9 cellular contexts compared by ENCODE assay signal in the genomic region with DNA sequence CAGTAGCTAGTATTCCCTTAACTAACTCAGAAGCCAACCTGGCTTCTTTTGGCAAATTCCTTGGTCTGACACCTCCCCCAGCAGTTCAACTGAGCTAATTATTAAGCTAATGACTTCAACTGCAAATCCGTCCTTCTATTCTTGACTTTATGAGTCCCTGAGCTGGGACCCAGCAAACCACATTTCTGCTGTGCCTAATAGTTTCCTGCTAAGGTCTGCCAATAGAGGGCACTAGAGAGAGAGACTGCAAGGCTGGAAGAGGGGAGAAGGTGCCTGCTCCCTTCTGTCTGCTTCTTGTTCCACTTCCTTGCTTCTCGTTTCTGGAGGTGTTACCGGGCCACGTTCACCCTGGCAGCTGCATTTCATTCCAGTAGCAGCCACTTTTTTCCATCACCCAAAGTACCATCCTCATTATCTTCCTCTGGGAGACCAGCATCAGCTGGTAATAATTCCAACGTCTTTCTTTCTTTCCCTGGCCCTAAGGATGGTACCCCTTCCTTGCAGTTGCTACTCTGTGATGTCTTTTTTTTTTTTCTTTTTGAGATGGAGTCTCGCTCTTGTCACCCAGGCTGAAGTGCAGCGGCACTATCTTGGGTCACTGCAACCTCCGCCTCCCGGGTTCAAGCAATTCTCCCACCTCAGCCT.
DNase-seq lines count a peak whose midpoint lies in the region; ATAC-seq and TF ChIP-seq lines count a peak whose summit lies in the region.
"Had no signal": no experiment of that assay in that cellular context is flagged by ENCODE, and none has a peak within 500 bp of the region (broad histone marks: within the 10 kb centered on the region; RNA-seq: fewer than 3 reads in every experiment).

No MANE protein-coding gene starts in this region.

- H3K27me3 ChIP-seq in WERI-Rb-1 (ENCODE audit: insufficient read depth, low read depth, severe bottlenecking) (no peaks in the 10 kb centered on the region), psoas muscle (ENCODE audit: insufficient read depth in 3 of 3, low read length in 2 of 3) (no peaks in the 10 kb centered on the region)

- peak; percentile 80 for ATAC-seq in GM21619 (IDR thresholded peaks at IDR 0.05; ENCODE audit: unreplicated experiment)
- ATAC-seq in psoas muscle = peak; percentile 65 to 84 (median 81)
- no peak for ATAC-seq in HG03039 (IDR thresholded peaks at IDR 0.05; ENCODE audit: unreplicated experiment)

- peak; percentile 85 for TF ChIP-seq CTCF in WERI-Rb-1 (IDR thresholded peaks at IDR 0.05; ENCODE audit: low read depth, low read length)
- peak; percentile 71 for TF ChIP-seq CTCF in psoas muscle (IDR thresholded peaks at IDR 0.05)

- H3K36me3 ChIP-seq in WERI-Rb-1 = no peaks in the 10 kb centered on the region
- H3K36me3 ChIP-seq in psoas muscle (ENCODE audit: insufficient read depth in 1 of 2, low read depth in 1 of 2) = no peaks in the 10 kb centered on the region
- H3K36me3 ChIP-seq: BLaER1 treated with 17β-estradiol and CSF1 and Interleukin-3, amounts not matched to agents 10 nM and 100 nM had no signal

- intact Hi-C loops in psoas muscle (cut with DNase I) = loop anchor here in 1 of 2 donors (5.0 kb wide), 1 partner anchor 61 kb away; no protein-coding TSS in a partner anchor

- H3K27ac ChIP-seq in WERI-Rb-1 = no peak overlapping the region
- H3K27ac ChIP-seq in psoas muscle = no peak overlapping the region
- H3K27ac ChIP-seq: BLaER1 treated with 17β-estradiol and CSF1 and Interleukin-3, amounts not matched to agents 10 nM and 100 nM had no signal

- 50 to 61% (median 52%) methylated on average over 9 of the region's 9 CpGs for WGBS in psoas muscle, 3 donors

- H3K4me1 ChIP-seq in psoas muscle = no peaks in the 10 kb centered on the region

- DNase-seq in NCI-H1436 (lab: John Stamatoyannopoulos, UW) = peak; percentile 43
- no peak for DNase-seq in NCI-H1436 treated with DMSO at 0.1 percent for 48 hours (lab: John Stamatoyannopoulos, UW)
- DNase-seq in NCI-H146 (lab: John Stamatoyannopoulos, UW) = peak; percentile 34
- DNase-seq in WERI-Rb-1 = peak; percentile 59
- DNase-seq in glomerular visceral epithelial cell (ENCODE audit: extremely low spot score) = peak; percentile 95
- no peak for DNase-seq in psoas muscle

- H3K4me3 ChIP-seq in WERI-Rb-1 (ENCODE audit: low read depth, low read length) (no peak overlapping the region), psoas muscle (no peak overlapping the region)
- H3K4me3 ChIP-seq: BLaER1 treated with 17β-estradiol and CSF1 and Interleukin-3, amounts not matched to agents 10 nM and 100 nM had no signal

- no peaks in the 10 kb centered on the region for H3K9me3 ChIP-seq in WERI-Rb-1 (ENCODE audit: severe bottlenecking)
- H3K9me3 ChIP-seq in psoas muscle = no peaks in the 10 kb centered on the region
- H3K9me3 ChIP-seq: BLaER1 treated with 17β-estradiol and CSF1 and Interleukin-3, amounts not matched to agents 10 nM and 100 nM had no signal

Comparison
In these comparisons a context has a peak if more than half of its experiments do, and no peak if none do; other contexts are left out.
1. DNase-seq: peak in NCI-H1436 (single experiment), NCI-H146 (single experiment), WERI-Rb-1 (single experiment) and glomerular visceral epithelial cell (single experiment); none in NCI-H1436 treated with DMSO at 0.1 percent for 48 hours (single experiment) and psoas muscle (0 of 2).